ENCODE assay signal across 19 cellular contexts in the genomic region with DNA sequence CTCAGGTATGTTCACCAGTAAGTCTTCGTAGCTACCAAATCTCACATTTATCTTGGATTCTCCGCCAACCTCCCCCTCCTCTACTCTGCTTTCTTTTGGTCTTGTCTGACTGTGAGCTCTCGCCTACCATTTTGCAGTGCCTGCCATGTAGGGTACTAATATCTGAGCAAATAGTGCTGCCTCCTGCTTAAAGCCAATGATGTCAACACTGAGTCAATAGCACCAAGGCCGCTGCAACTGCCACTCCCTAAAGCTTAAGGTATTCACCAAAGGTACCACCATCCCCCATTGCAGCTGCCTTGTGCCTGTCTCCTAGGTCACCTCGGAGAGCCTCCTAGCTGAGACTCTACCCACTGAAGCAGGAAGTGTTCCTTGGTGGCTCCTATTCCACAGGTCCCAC.
DNase-seq lines count a peak whose midpoint lies in the region; ATAC-seq, FAIRE-seq and TF ChIP-seq lines count a peak whose summit lies in the region.
"Had no signal": no experiment of that assay in that cellular context is flagged by ENCODE, and none has a peak within 500 bp of the region (broad histone marks: within the 10 kb centered on the region; RNA-seq: fewer than 3 reads in every experiment).

No MANE protein-coding gene starts in this region.

- intact Hi-C loops in HepG2 (cut with micrococcal nuclease; ENCODE audit: unreplicated experiment) (no loop called here), right lobe of liver (cut with DNase I) (no loop called here), mucosa of descending colon (cut with DNase I, micrococcal nuclease) (no loop called here)

- H3K27ac ChIP-seq in HepG2 (ENCODE audit: extremely low read length, insufficient read depth, low read length) (no peak overlapping the region), right lobe of liver (no peak overlapping the region)
- H3K27ac ChIP-seq: adrenal gland, parathyroid adenoma had no signal

- 24% methylated on average over 5 of the region's 5 CpGs for WGBS in HepG2 (ENCODE audit: low lambda C conversion rate)
- 72% methylated on average over 4 of the region's 5 CpGs for WGBS in right lobe of liver (ENCODE audit: insufficient coverage, low coverage, low lambda C conversion rate, missing lambda C conversion rate)

- no peaks in the 10 kb centered on the region for H3K79me2 ChIP-seq in HepG2 (ENCODE audit: insufficient read depth, low read length)
- H3K79me2 ChIP-seq: parathyroid adenoma had no signal

- no peak overlapping the region for H2AFZ ChIP-seq in HepG2 (ENCODE audit: low read length)
- H2AFZ ChIP-seq: parathyroid adenoma had no signal

- H3K4me2 ChIP-seq in HepG2 (ENCODE audit: low read depth, low read length) = peak overlapping the region; percentile 34; the same call in 1 of the 2 replicates

- DNase-seq in HepG2 (ENCODE audit: low spot score) (peak; percentile 90), right lobe of liver (no peak), SHP77 (lab: John Stamatoyannopoulos, UW) (peak; percentile 83 to 87), mucosa of descending colon (peak in 2 of 3 donors; percentile 30 to 42), DMS79 (lab: John Stamatoyannopoulos, UW) (no peak)
- DNase-seq: activated T-cell treated with anti-CD3 and anti-CD28 coated beads, Interleukin-2, amount 50 U/mL, for 48 hours; adrenal gland; CD4-positive, CD25-positive, alpha-beta regulatory T cell; effector memory CD4-positive, alpha-beta T cell; left cardiac atrium; NCI-H1436 treated with DMSO at 0.1 percent for 48 hours; NCI-H446 treated with DMSO at 0.1 percent for 48 hours; trophoblast cell had no signal

- H3K36me3 ChIP-seq in HepG2 (replicated peaks in 1 of 2; ENCODE audit: control insufficient read depth in 1 of 2, insufficient read depth in 2 of 2, low read length in 2 of 2) = no peaks in the 10 kb centered on the region
- no peaks in the 10 kb centered on the region for H3K36me3 ChIP-seq in right lobe of liver
- H3K36me3 ChIP-seq in mucosa of descending colon (ENCODE audit: low read depth) = no peaks in the 10 kb centered on the region
- H3K36me3 ChIP-seq: adrenal gland had no signal

- TF ChIP-seq RAD21 in HepG2 (CRISPR knock-in tag; IDR thresholded peaks at IDR 0.05) = no peak

- POLR2A ChIA-PET in HepG2 (lab: Yijun Ruan, JAX) = interaction anchor here (1.4 to 3.3 kb wide), 7 partner anchors 39 to 114 kb away, joined by 8 to 16 read pairs (median 10); no protein-coding TSS in a partner anchor

- TF ChIP-seq EP300 in HepG2 (IDR thresholded peaks at IDR 0.05; ENCODE audit: low read depth in 2 of 2, low read length in 2 of 2) = peak in 1 of 2 experiments; percentile 65; a peak in 2 of 4 replicates
- peak; percentile 72; the same call in 1 of the 2 replicates for TF ChIP-seq EP300 in HepG2 (CRISPR knock-in tag; IDR thresholded peaks at IDR 0.05; ENCODE audit: borderline replicate concordance)

- peaks cover 58% of the 10 kb centered on the region for H3K4me1 ChIP-seq in HepG2 (ENCODE audit: insufficient read depth, low read length)
- H3K4me1 ChIP-seq in right lobe of liver = no peaks in the 10 kb centered on the region
- peaks cover 24% of the 10 kb centered on the region for H3K4me1 ChIP-seq in mucosa of descending colon (ENCODE audit: low read depth)
- H3K4me1 ChIP-seq: adrenal gland, parathyroid adenoma had no signal

- TF ChIP-seq CTCF in HepG2 (CRISPR knock-in tag; IDR thresholded peaks at IDR 0.05) (no peak), right lobe of liver (IDR thresholded peaks at IDR 0.05) (no peak), mucosa of descending colon (IDR thresholded peaks at IDR 0.05) (no peak)

- CTCF ChIA-PET in HepG2 (lab: Yijun Ruan, JAX; ENCODE audit: low intra/inter-chr PET ratio, low total read pairs) = no interaction called here

- peak; percentile 79 for FAIRE-seq in HepG2 (lab: Jason Lieb, UNC)
- FAIRE-seq: H54 had no signal

- BruUV-seq in HepG2 (replicated peaks; lab: Mats Ljungman, UMichigan) = no TSS peak

- H3K4me3 ChIP-seq in HepG2 (replicated peaks in 1 of 3; ENCODE audit: insufficient read depth in 1 of 3, low read depth in 2 of 3, low read length in 3 of 3) (no peak overlapping the region), right lobe of liver (no peak overlapping the region), mucosa of descending colon (no peak overlapping the region)
- H3K4me3 ChIP-seq: adrenal gland had no signal

- H3K9me3 ChIP-seq in HepG2 (ENCODE audit: low read length) (no peaks in the 10 kb centered on the region), right lobe of liver (no peaks in the 10 kb centered on the region), mucosa of descending colon (no peaks in the 10 kb centered on the region)
- H3K9me3 ChIP-seq: adrenal gland had no signal

- TF ChIP-seq POLR2A in HepG2 (IDR thresholded peaks at IDR 0.05; ENCODE audit: insufficient read depth in 1 of 2, low read depth in 2 of 2, low read length in 2 of 2) = no peak
- no peak for TF ChIP-seq POLR2A in right lobe of liver (IDR thresholded peaks at IDR 0.05)

- peak; percentile 62 for ATAC-seq in HepG2
- ATAC-seq in right lobe of liver = no peak
- ATAC-seq in mucosa of descending colon = peak; percentile 52
- ATAC-seq in HG03135 (IDR thresholded peaks at IDR 0.05; ENCODE audit: unreplicated experiment) = no peak
- no peak for ATAC-seq in GM18867 (IDR thresholded peaks at IDR 0.05; ENCODE audit: unreplicated experiment)
- no peak for ATAC-seq in GM18907 (IDR thresholded peaks at IDR 0.05; ENCODE audit: unreplicated experiment)
- ATAC-seq: left cardiac atrium, SK-N-SH treated with all-trans-retinoic acid at 6 μM for 48 hours had no signal

- no peak overlapping the region for H3K9ac ChIP-seq in HepG2 (ENCODE audit: insufficient read depth, low read depth, low read length)
- H3K9ac ChIP-seq: parathyroid adenoma had no signal

- no peaks in the 10 kb centered on the region for H4K20me1 ChIP-seq in HepG2 (ENCODE audit: insufficient read depth, low read length)

- in situ Hi-C loops in HepG2 (cut with HindIII; ENCODE audit: extremely low pct_ligation_motif_present, low pct_unique_long_range_greater_than_20kb) = loop anchor here (5.0 kb wide), 1 partner anchor 60 kb away; no protein-coding TSS in a partner anchor

- H3K27me3 ChIP-seq in HepG2 (ENCODE audit: control insufficient read depth in 1 of 2, insufficient read depth in 2 of 2, low read length in 2 of 2) = no peaks in the 10 kb centered on the region
- H3K27me3 ChIP-seq in right lobe of liver = no peaks in the 10 kb centered on the region
- H3K27me3 ChIP-seq: adrenal gland had no signal

TF ChIP-seq in HepG2, 621 proteins besides CTCF, POLR2A, EP300 and RAD21 (continues in another document):
- TF ChIP-seq ZNF136 (CRISPR knock-in tag; IDR thresholded peaks at IDR 0.05; ENCODE audit: low read depth) = no peak
- peak; percentile 68 for TF ChIP-seq SP5 (CRISPR knock-in tag; IDR thresholded peaks at IDR 0.05; ENCODE audit: borderline replicate concordance, low read depth)
- peak; percentile 43; the same call in 1 of the 2 replicates for TF ChIP-seq MED1 (CRISPR knock-in tag; IDR thresholded peaks at IDR 0.05)
- peak; percentile 52 for TF ChIP-seq ZNF331 (CRISPR knock-in tag; IDR thresholded peaks at IDR 0.05)
- peak; percentile 50; the same call in 1 of the 2 replicates for TF ChIP-seq MIER3 (CRISPR knock-in tag; IDR thresholded peaks at IDR 0.05; ENCODE audit: borderline replicate concordance)
- peak; percentile 22 for TF ChIP-seq TEAD3 (CRISPR knock-in tag; optimal IDR thresholded peaks at IDR 0.05; ENCODE audit: borderline replicate concordance)
- no peak for TF ChIP-seq SOX13 (IDR thresholded peaks at IDR 0.05)
- peak in 1 of 2 experiments; percentile 61; a peak in 1 of 4 replicates for TF ChIP-seq SOX13 (CRISPR knock-in tag; conservative IDR thresholded peaks at IDR 0.05 in 1 of 2, IDR thresholded peaks at IDR 0.05 in 1 of 2)
- TF ChIP-seq, protein P1, sequence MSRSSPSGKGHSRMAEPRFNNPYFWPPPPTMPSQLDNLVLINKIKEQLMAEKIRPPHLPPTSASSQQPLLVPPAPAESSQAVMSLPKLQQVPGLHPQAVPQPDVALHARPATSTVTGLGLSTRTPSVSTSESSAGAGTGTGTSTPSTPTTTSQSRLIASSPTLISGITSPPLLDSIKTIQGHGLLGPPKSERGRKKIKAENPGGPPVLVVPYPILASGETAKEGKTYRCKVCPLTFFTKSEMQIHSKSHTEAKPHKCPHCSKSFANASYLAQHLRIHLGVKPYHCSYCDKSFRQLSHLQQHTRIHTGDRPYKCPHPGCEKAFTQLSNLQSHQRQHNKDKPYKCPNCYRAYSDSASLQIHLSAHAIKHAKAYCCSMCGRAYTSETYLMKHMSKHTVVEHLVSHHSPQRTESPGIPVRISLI (CRISPR knock-in tag; IDR thresholded peaks at IDR 0.05; ENCODE audit: borderline replicate concordance) = no peak
- TF ChIP-seq, protein P2, sequence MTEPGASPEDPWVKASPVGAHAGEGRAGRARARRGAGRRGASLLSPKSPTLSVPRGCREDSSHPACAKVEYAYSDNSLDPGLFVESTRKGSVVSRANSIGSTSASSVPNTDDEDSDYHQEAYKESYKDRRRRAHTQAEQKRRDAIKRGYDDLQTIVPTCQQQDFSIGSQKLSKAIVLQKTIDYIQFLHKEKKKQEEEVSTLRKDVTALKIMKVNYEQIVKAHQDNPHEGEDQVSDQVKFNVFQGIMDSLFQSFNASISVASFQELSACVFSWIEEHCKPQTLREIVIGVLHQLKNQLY (CRISPR knock-in tag; IDR thresholded peaks at IDR 0.05) = no peak
- peak; percentile 62; the same call in 1 of the 2 replicates for TF ChIP-seq HOXA3 (CRISPR knock-in tag; IDR thresholded peaks at IDR 0.05)
- TF ChIP-seq RARA (CRISPR knock-in tag; IDR thresholded peaks at IDR 0.05) = peak; percentile 37; the same call in 1 of the 2 replicates
- peak; percentile 39; the same call in 1 of the 2 replicates for TF ChIP-seq ISL2 (CRISPR knock-in tag; IDR thresholded peaks at IDR 0.05)
- TF ChIP-seq CBX5 (CRISPR knock-in tag; IDR thresholded peaks at IDR 0.05; ENCODE audit: borderline replicate concordance) = 0 out of 2 replicates have a peak, but pooled peaks have one; percentile 55
- peak; percentile 72; the same call in 1 of the 2 replicates for TF ChIP-seq JUN (CRISPR knock-in tag; IDR thresholded peaks at IDR 0.05)
- TF ChIP-seq FOXK1 (CRISPR knock-in tag; IDR thresholded peaks at IDR 0.05; ENCODE audit: borderline replicate concordance, low read depth) = peak; percentile 25; the same call in 1 of the 2 replicates
- TF ChIP-seq, protein P3, sequence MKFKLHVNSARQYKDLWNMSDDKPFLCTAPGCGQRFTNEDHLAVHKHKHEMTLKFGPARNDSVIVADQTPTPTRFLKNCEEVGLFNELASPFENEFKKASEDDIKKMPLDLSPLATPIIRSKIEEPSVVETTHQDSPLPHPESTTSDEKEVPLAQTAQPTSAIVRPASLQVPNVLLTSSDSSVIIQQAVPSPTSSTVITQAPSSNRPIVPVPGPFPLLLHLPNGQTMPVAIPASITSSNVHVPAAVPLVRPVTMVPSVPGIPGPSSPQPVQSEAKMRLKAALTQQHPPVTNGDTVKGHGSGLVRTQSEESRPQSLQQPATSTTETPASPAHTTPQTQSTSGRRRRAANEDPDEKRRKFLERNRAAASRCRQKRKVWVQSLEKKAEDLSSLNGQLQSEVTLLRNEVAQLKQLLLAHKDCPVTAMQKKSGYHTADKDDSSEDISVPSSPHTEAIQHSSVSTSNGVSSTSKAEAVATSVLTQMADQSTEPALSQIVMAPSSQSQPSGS (CRISPR knock-in tag; IDR thresholded peaks at IDR 0.05) = peak; percentile 85

Comparison
In these comparisons a context has a peak if more than half of its experiments do, and no peak if none do; other contexts are left out.
1. ATAC-seq: peak in HepG2 (single experiment) and mucosa of descending colon (single experiment); none in right lobe of liver (0 of 4), HG03135 (single experiment), GM18867 (single experiment) and GM18907 (single experiment).
2. DNase-seq: peak in HepG2 (single experiment), SHP77 (2 of 2) and mucosa of descending colon (2 of 3); none in right lobe of liver (0 of 3) and DMS79 (single experiment).